Comparison of ENCODE assay signal across 2 cellular contexts in the genomic region with DNA sequence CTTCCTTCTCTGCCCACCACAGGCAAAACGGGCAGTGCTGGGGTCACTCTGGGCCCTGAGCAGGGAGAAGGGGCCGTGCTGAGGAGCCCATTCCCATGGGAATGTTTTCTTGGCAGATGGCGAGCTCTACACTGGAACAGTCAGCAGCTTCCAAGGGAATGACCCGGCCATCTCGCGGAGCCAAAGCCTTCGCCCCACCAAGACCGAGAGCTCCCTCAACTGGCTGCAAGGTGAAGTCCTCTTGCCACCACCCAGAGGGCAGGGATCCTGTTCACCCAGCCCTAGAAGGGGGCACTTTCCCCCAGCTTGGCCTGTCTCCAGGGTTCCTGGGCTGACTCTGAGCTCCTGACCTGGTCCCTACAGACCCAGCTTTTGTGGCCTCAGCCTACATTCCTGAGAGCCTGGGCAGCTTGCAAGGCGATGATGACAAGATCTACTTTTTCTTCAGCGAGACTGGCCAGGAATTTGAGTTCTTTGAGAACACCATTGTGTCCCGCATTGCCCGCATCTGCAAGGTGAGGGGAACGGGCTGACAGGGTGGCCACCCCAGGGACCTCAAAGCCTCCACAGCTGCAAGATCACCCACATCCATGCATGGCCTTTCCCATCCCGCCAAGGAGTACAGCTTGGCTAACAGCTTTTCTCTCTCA.
TF ChIP-seq lines count a peak whose summit lies in the region.

No MANE protein-coding gene starts in this region.

TF ChIP-seq in GM23338, 12 proteins besides CTCF, POLR2A, EP300 and RAD21:
- no peak for TF ChIP-seq CREB1 (CRISPR knock-in tag; IDR thresholded peaks at IDR 0.05; ENCODE audit: low read depth)
- TF ChIP-seq ZNF462 (CRISPR knock-in tag; IDR thresholded peaks at IDR 0.05), result no peak
- TF ChIP-seq EZH2phosphoT487 (IDR thresholded peaks at IDR 0.05; ENCODE audit: unreplicated experiment), result no peak
- TF ChIP-seq POLR2AphosphoS5 (IDR thresholded peaks at IDR 0.05; ENCODE audit: low read depth), result no peak
- TF ChIP-seq ZNF331 (CRISPR knock-in tag; IDR thresholded peaks at IDR 0.05; ENCODE audit: low read depth), result no peak
- no peak for TF ChIP-seq ZNF114 (CRISPR knock-in tag; IDR thresholded peaks at IDR 0.05)
- no peak for TF ChIP-seq STAT1 (IDR thresholded peaks at IDR 0.05; ENCODE audit: unreplicated experiment)

TF ChIP-seq in GM12878, 131 proteins besides CTCF, POLR2A, EP300 and RAD21:
- 0 out of 2 replicates have a peak, but pooled peaks have one; percentile 19 for TF ChIP-seq YY1 (IDR thresholded peaks at IDR 0.05; ENCODE audit: low read depth, low read length)
- no peak for TF ChIP-seq MYB (IDR thresholded peaks at IDR 0.05; ENCODE audit: borderline replicate concordance, low read depth, low read length)
- TF ChIP-seq SMC3 (IDR thresholded peaks at IDR 0.05; ENCODE audit: borderline replicate concordance, low read length), result peak; percentile 82
- TF ChIP-seq JUNB (IDR thresholded peaks at IDR 0.05), result no peak
